Comparison of ENCODE assay signal across 12 cellular contexts in genomic region chr13:112768795-112769411, GRCh38.
DNase-seq lines count a peak whose midpoint lies in the region; ATAC-seq lines count a peak whose summit lies in the region.
"Had no signal": no experiment of that assay in that cellular context is flagged by ENCODE, and none has a peak within 500 bp of the region (broad histone marks: within the 10 kb centered on the region; RNA-seq: fewer than 3 reads in every experiment).

No MANE protein-coding gene starts in this region.

- H3K4me3 Mint-ChIP-seq in immature natural killer cell = peak overlapping the region; percentile 61 to 96 (median 74)
- peak overlapping the region; percentile 83 for H3K4me3 Mint-ChIP-seq in stimulated activated memory B cell treated with anti-CD40 and anti-IgM and Interleukin-4, amounts not matched to agents 10 μg/mL and 1 μg/mL and 100 μg/mL, for 72 hours

- ATAC-seq in stimulated activated memory B cell treated with anti-CD40 and anti-IgM and Interleukin-4, amounts not matched to agents 10 μg/mL and 1 μg/mL and 100 μg/mL, for 72 hours = peak; percentile 37
- ATAC-seq in HG02588 (IDR thresholded peaks at IDR 0.05; ENCODE audit: unreplicated experiment) (no peak), HG02763 (IDR thresholded peaks at IDR 0.05; ENCODE audit: unreplicated experiment) (no peak)

- no peaks in the 10 kb centered on the region for H3K9me3 Mint-ChIP-seq in immature natural killer cell
- H3K9me3 Mint-ChIP-seq in stimulated activated memory B cell treated with anti-CD40 and anti-IgM and Interleukin-4, amounts not matched to agents 10 μg/mL and 1 μg/mL and 100 μg/mL, for 72 hours = no peaks in the 10 kb centered on the region

- H3K4me1 Mint-ChIP-seq in immature natural killer cell = peaks cover 37 to 45% of the 10 kb centered on the region in 2 donors
- H3K4me1 Mint-ChIP-seq in stimulated activated memory B cell treated with anti-CD40 and anti-IgM and Interleukin-4, amounts not matched to agents 10 μg/mL and 1 μg/mL and 100 μg/mL, for 72 hours = peaks cover 32% of the 10 kb centered on the region

- peaks cover 0 to 10% (median 0%) of the 10 kb centered on the region in 3 donors for H3K36me3 Mint-ChIP-seq in immature natural killer cell
- H3K36me3 Mint-ChIP-seq in stimulated activated memory B cell treated with anti-CD40 and anti-IgM and Interleukin-4, amounts not matched to agents 10 μg/mL and 1 μg/mL and 100 μg/mL, for 72 hours = peaks cover 3% of the 10 kb centered on the region

- DNase-seq in DMS53 (lab: John Stamatoyannopoulos, UW) = peak; percentile 9
- DNase-seq in DMS53 treated with DMSO at 0.1 percent for 48 hours (lab: John Stamatoyannopoulos, UW; ENCODE audit: unreplicated experiment) = no peak
- DNase-seq in activated CD8-positive, alpha-beta memory T cell treated with anti-CD3 and anti-CD28 coated beads, Interleukin-2, amount 50 U/mL, for 4 hours = peak; percentile 38
- DNase-seq in immature natural killer cell = peak; percentile 55 to 72 (median 67)
- no peak for DNase-seq in NCI-H1092 treated with DMSO at 0.1 percent for 48 hours (lab: John Stamatoyannopoulos, UW)
- DNase-seq: activated CD4-positive, CD25-positive, alpha-beta regulatory T cell; DMS 273 treated with DMSO at 0.1 percent for 48 hours; NCI-H345; SHP77 treated with DMSO at 0.1 percent for 48 hours had no signal

- peaks cover 8 to 11% (median 9%) of the 10 kb centered on the region in 3 donors for H3K27me3 Mint-ChIP-seq in immature natural killer cell (ENCODE audit: low read depth in 3 of 3)
- no peaks in the 10 kb centered on the region for H3K27me3 Mint-ChIP-seq in stimulated activated memory B cell treated with anti-CD40 and anti-IgM and Interleukin-4, amounts not matched to agents 10 μg/mL and 1 μg/mL and 100 μg/mL, for 72 hours

- peak overlapping the region in 5 of 6 donors; percentile 76 to 88 (median 85) for H3K27ac Mint-ChIP-seq in immature natural killer cell
- H3K27ac Mint-ChIP-seq in stimulated activated memory B cell treated with anti-CD40 and anti-IgM and Interleukin-4, amounts not matched to agents 10 μg/mL and 1 μg/mL and 100 μg/mL, for 72 hours = peak overlapping the region; percentile 94

Comparison
In these comparisons a context has a peak if more than half of its experiments do, and no peak if none do; other contexts are left out.
1. DNase-seq: peak in DMS53 (single experiment), activated CD8-positive, alpha-beta memory T cell treated with anti-CD3 and anti-CD28 coated beads, Interleukin-2, amount 50 U/mL, for 4 hours (single experiment) and immature natural killer cell (3 of 3); none in DMS53 treated with DMSO at 0.1 percent for 48 hours (single experiment) and NCI-H1092 treated with DMSO at 0.1 percent for 48 hours (single experiment).